In genomic region chr21:24738063-24738462, GRCh38 we compare ENCODE assay signal across 23 cellular contexts.
"Had no signal": no experiment of that assay in that cellular context is flagged by ENCODE, and none has a peak within 500 bp of the region (broad histone marks: within the 10 kb centered on the region; RNA-seq: fewer than 3 reads in every experiment).

No MANE protein-coding gene starts in this region.

- H3K27ac ChIP-seq: colonic mucosa, coronary artery, dorsolateral prefrontal cortex, epithelial cell of prostate, esophagus muscularis mucosa, esophagus squamous epithelium, foreskin keratinocyte, gastrocnemius medialis, gastroesophageal sphincter, heart left ventricle, heart right ventricle had no signal

- H3K36me3 ChIP-seq: colonic mucosa, esophagus muscularis mucosa, esophagus squamous epithelium, gastrocnemius medialis, gastroesophageal sphincter, heart left ventricle, heart right ventricle had no signal

- H3K9me3 ChIP-seq: colonic mucosa, esophagus muscularis mucosa, esophagus squamous epithelium, gastrocnemius medialis, gastroesophageal sphincter, heart left ventricle had no signal

- H3K27me3 ChIP-seq: colonic mucosa, dorsolateral prefrontal cortex, esophagus muscularis mucosa, esophagus squamous epithelium, foreskin keratinocyte, gastrocnemius medialis, gastroesophageal sphincter, heart left ventricle, heart right ventricle had no signal

- H3K4me3 ChIP-seq: colonic mucosa, coronary artery, dorsolateral prefrontal cortex, esophagus muscularis mucosa, esophagus squamous epithelium, gastrocnemius medialis, gastroesophageal sphincter, heart left ventricle, heart right ventricle had no signal

- DNase-seq: colonic mucosa; cortex of kidney; dermis blood vessel endothelial cell; dorsolateral prefrontal cortex; effector CD4-positive, alpha-beta T cell; effector CD8-positive, alpha-beta T cell; effector memory CD4-positive, alpha-beta T cell; effector memory CD8-positive, alpha-beta T cell; endodermal cell; erythroblast; esophagus squamous epithelium; foreskin fibroblast; foreskin keratinocyte; foreskin melanocyte; gastrocnemius medialis; glutamatergic neuron; head of caudate nucleus; heart left ventricle; heart right ventricle had no signal
